ENCODE assay signal across 11 cellular contexts in the genomic region with DNA sequence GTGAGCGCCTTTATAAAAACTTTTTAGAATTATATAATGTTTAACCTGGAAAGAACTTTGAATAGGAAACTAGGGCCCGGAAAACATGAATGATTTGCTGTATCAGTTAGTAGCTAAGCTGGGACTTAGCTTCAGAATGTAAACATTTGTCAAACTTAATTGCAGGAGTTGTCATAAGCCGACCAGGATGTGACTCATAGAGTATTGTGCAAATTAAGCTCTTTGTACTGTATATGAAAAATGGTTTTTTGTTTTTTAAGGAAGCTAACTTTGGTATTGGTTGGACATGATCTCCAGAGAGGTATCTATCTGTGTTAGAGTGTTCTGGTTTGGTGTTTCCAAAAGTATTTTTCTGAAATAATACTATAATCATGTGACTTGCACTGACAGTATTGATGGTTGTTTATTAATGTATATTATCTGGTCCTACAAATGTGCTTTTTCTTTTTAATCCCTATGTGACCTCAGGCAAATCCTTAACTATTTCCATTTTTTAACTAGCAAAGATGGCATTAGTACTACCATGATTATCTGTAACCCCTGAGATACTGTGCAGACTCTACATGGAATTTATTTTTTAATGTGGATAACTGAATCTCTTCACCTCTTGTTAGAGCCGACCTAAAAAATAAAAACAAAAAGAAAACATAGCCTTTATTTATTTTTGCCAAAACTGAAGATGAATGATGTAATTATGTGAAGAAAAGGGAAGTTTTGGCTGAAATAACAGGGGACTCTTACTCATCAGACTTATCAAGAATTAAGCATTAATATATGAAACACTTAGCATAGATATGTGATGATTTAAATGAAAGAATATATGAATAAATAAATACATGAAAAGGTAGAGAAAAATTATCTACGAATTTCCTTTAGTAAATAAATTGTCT. TPM values are rescaled to one million over a fixed set of nuclear protein-coding genes. Genes with fewer than 3 reads are reported as not detected.
DNase-seq lines count a peak whose midpoint lies in the region; ATAC-seq, FAIRE-seq and TF ChIP-seq lines count a peak whose summit lies in the region.
"Had no signal": no experiment of that assay in that cellular context is flagged by ENCODE, and none has a peak within 500 bp of the region (broad histone marks: within the 10 kb centered on the region; RNA-seq: fewer than 3 reads in every experiment).

No MANE protein-coding gene starts in this region.

- H2AFZ ChIP-seq in HepG2 (ENCODE audit: low read length), result no peak overlapping the region

- H3K9ac ChIP-seq in adipocyte (ENCODE audit: low read length) (peak overlapping the region; percentile 2), HepG2 (ENCODE audit: insufficient read depth, low read depth, low read length) (no peak overlapping the region; the same call in 1 of the 2 replicates)

- peaks cover 20% of the 10 kb centered on the region for H3K79me2 ChIP-seq in HepG2 (ENCODE audit: insufficient read depth, low read length)

- no TSS peak for BruUV-seq in HepG2 (replicated peaks; lab: Mats Ljungman, UMichigan)

- WGBS in HepG2 (ENCODE audit: low lambda C conversion rate), result 47% methylated on average over 5 of the region's 5 CpGs

- peaks cover 17% of the 10 kb centered on the region for H3K4me1 ChIP-seq in adipocyte (ENCODE audit: control insufficient read depth, insufficient read depth, low read length)
- peaks cover 30% of the 10 kb centered on the region for H3K4me1 ChIP-seq in HepG2 (ENCODE audit: insufficient read depth, low read length)

- H3K4me2 ChIP-seq in HepG2 (ENCODE audit: low read depth, low read length), result peak overlapping the region; percentile 33; the same call in 1 of the 2 replicates

- H3K4me3 ChIP-seq in AG09309 (ENCODE audit: control insufficient read depth, low read depth, low read length) (no peak overlapping the region), adipocyte (ENCODE audit: low read length) (peak overlapping the region; percentile 12), HepG2 (replicated peaks in 1 of 3; ENCODE audit: insufficient read depth in 1 of 3, low read depth in 2 of 3, low read length in 3 of 3) (no peak overlapping the region; a peak in 1 of 6 replicates)

- POLR2A ChIA-PET in HepG2 (lab: Yijun Ruan, JAX), result interaction anchor here (0.7 to 1.9 kb wide), 11 partner anchors 10 to 284 kb away, joined by 3 to 11 read pairs (median 3); a partner anchor contains a TSS

- H4K20me1 ChIP-seq in HepG2 (ENCODE audit: insufficient read depth, low read length), result no peaks in the 10 kb centered on the region

- H3K9me3 ChIP-seq in adipocyte (ENCODE audit: control insufficient read depth, low read length) (no peaks in the 10 kb centered on the region), HepG2 (ENCODE audit: low read length) (no peaks in the 10 kb centered on the region)

- no peak for FAIRE-seq in HepG2 (lab: Jason Lieb, UNC)

- in situ Hi-C loops in HepG2 (cut with HindIII; ENCODE audit: extremely low pct_ligation_motif_present, low pct_unique_long_range_greater_than_20kb), result no loop called here

- TF ChIP-seq CTCF in AG09309 (IDR thresholded peaks at IDR 0.05; ENCODE audit: control insufficient read depth, insufficient read depth, low read depth, low read length, missing control alignments) (no peak), HepG2 (CRISPR knock-in tag; IDR thresholded peaks at IDR 0.05) (no peak)

- H3K27me3 ChIP-seq in adipocyte (replicated peaks; ENCODE audit: control insufficient read depth, insufficient read depth, low read length), result no peaks in the 10 kb centered on the region
- no peaks in the 10 kb centered on the region for H3K27me3 ChIP-seq in HepG2 (ENCODE audit: control insufficient read depth in 1 of 2, insufficient read depth in 2 of 2, low read length in 2 of 2)

- H3K36me3 ChIP-seq in adipocyte (ENCODE audit: control insufficient read depth, insufficient read depth, low read length, severe bottlenecking), result no peaks in the 10 kb centered on the region
- H3K36me3 ChIP-seq in HepG2 (replicated peaks in 1 of 2; ENCODE audit: control insufficient read depth in 1 of 2, insufficient read depth in 2 of 2, low read length in 2 of 2), result peaks cover 2 to 23% of the 10 kb centered on the region in 2 experiments; a peak in 3 of 5 replicates

- DNase-seq in AG09309 (ENCODE audit: low read depth), result peak; percentile 23
- peak; percentile 62 for DNase-seq in HS-5 (ENCODE audit: low read depth)
- peak; percentile 79 for DNase-seq in adipocyte (ENCODE audit: low read depth)
- peak; percentile 80 for DNase-seq in HepG2 (ENCODE audit: low spot score)
- DNase-seq in effector CD4-positive, alpha-beta T cell, result no peak
- DNase-seq in effector CD8-positive, alpha-beta T cell (lab: John Stamatoyannopoulos, UW), result no peak
- DNase-seq in NCI-H146 treated with DMSO at 0.1 percent for 48 hours (lab: John Stamatoyannopoulos, UW; ENCODE audit: unreplicated experiment), result no peak
- no peak for DNase-seq in NCI-H526 (lab: John Stamatoyannopoulos, UW)
- DNase-seq: activated effector memory CD4-positive, alpha-beta T cell treated with anti-CD3 and anti-CD28 coated beads, Interleukin-2, amount 50 U/mL, for 16 hours; midbrain; NCI-H526 treated with DMSO at 0.1 percent for 48 hours had no signal

- intact Hi-C loops in HepG2 (cut with micrococcal nuclease; ENCODE audit: unreplicated experiment), result no loop called here

- TF ChIP-seq POLR2A in HepG2 (IDR thresholded peaks at IDR 0.05; ENCODE audit: insufficient read depth in 1 of 2, low read depth in 2 of 2, low read length in 2 of 2), result no peak

- no peak for TF ChIP-seq RAD21 in HepG2 (CRISPR knock-in tag; IDR thresholded peaks at IDR 0.05)

- peak in 1 of 2 experiments; percentile 80; a peak in 2 of 4 replicates for TF ChIP-seq EP300 in HepG2 (IDR thresholded peaks at IDR 0.05; ENCODE audit: low read depth in 2 of 2, low read length in 2 of 2)
- TF ChIP-seq EP300 in HepG2 (CRISPR knock-in tag; IDR thresholded peaks at IDR 0.05; ENCODE audit: borderline replicate concordance), result peak; percentile 67; the same call in 1 of the 2 replicates

- H3K27ac ChIP-seq in HepG2 (ENCODE audit: extremely low read length, insufficient read depth, low read length), result peak overlapping the region; percentile 56

- CTCF ChIA-PET in HepG2 (lab: Yijun Ruan, JAX; ENCODE audit: low intra/inter-chr PET ratio, low total read pairs), result no interaction called here

- peak; percentile 81 for ATAC-seq in HepG2

RNA-seq across cellular contexts. Expression of a gene that starts 11.7 kb away (rescaled TPM):
- total RNA-seq in HepG2 (2016; rRNA removed; fragmentation: Illumina TruSeq; extraction: Trizol), result 39.1 and 43.9 TPM in 2 replicates
- total RNA-seq in HepG2 (2016; cell fraction: cytosol; rRNA removed; fragmentation: Illumina TruSeq; extraction: Trizol; ENCODE audit: low read depth), result 5.4 and 7.7 TPM in 2 replicates
- total RNA-seq in HepG2 (2016; cell fraction: insoluble cytoplasmic fraction; rRNA removed; fragmentation: Illumina TruSeq; extraction: Trizol), result 43.3 and 45.3 TPM in 2 replicates
- total RNA-seq in HepG2 (2016; cell fraction: membrane; rRNA removed; fragmentation: Illumina TruSeq; extraction: Trizol), result 15.9 and 17.6 TPM in 2 replicates
- 32.7 and 48.1 TPM in 2 replicates for total RNA-seq in HepG2 (2016; cell fraction: nucleus; rRNA removed; fragmentation: Illumina TruSeq; extraction: Trizol)
- polyA plus RNA-seq in HepG2 (2011; rRNA removed), result 16.0 and 19.0 TPM in 2 replicates
- polyA plus RNA-seq in HepG2 (2011; cell fraction: cytosol; rRNA removed), result 4.0 and 10.3 TPM in 2 replicates
- polyA plus RNA-seq in HepG2 (2011; cell fraction: nucleus; rRNA removed), result 3.5 and 4.7 TPM in 2 replicates
- 59.3 and 77.8 TPM in 2 replicates for polyA plus RNA-seq in HepG2 (2012)
- polyA plus RNA-seq in HepG2 (2016; cell fraction: cytosol; fragmentation: Illumina TruSeq; extraction: Trizol; ENCODE audit: low read depth), result 5.9 and 9.7 TPM in 2 replicates
- 34.4 and 43.8 TPM in 2 replicates for polyA plus RNA-seq in HepG2 (2016; cell fraction: insoluble cytoplasmic fraction; fragmentation: Illumina TruSeq; extraction: Trizol; ENCODE audit: low read depth)
- 10.6 and 14.6 TPM in 2 replicates for polyA plus RNA-seq in HepG2 (2016; cell fraction: membrane; fragmentation: Illumina TruSeq; extraction: Trizol; ENCODE audit: low read depth)
- 37.2 and 38.4 TPM in 2 replicates for polyA plus RNA-seq in HepG2 (2016; cell fraction: nucleus; fragmentation: Illumina TruSeq; extraction: Trizol; ENCODE audit: insufficient read depth, low read depth)
- 3.9 and 4.0 TPM in 2 replicates for polyA minus RNA-seq in HepG2 (2011; rRNA and poly(A)+ RNA removed; ENCODE audit: low replicate concordance)
- polyA minus RNA-seq in HepG2 (2011; cell fraction: cytosol; rRNA and poly(A)+ RNA removed), result 10.0 and 20.0 TPM in 2 replicates
- polyA minus RNA-seq in HepG2 (2011; cell fraction: nucleus; rRNA and poly(A)+ RNA removed), result 21.8 and 32.4 TPM in 2 replicates

RNA-seq across cellular contexts. Expression of a gene that starts 24.7 kb away (rescaled TPM):
- 0.06 and 0.15 TPM in 2 replicates for total RNA-seq in HepG2 (2016; rRNA removed; fragmentation: Illumina TruSeq; extraction: Trizol)
- not detected in 2 replicates for total RNA-seq in HepG2 (2016; cell fraction: cytosol; rRNA removed; fragmentation: Illumina TruSeq; extraction: Trizol; ENCODE audit: low read depth)
- total RNA-seq in HepG2 (2016; cell fraction: insoluble cytoplasmic fraction; rRNA removed; fragmentation: Illumina TruSeq; extraction: Trizol), result 0.11 TPM in 1 of 2 replicates, not detected in the other
- total RNA-seq in HepG2 (2016; cell fraction: membrane; rRNA removed; fragmentation: Illumina TruSeq; extraction: Trizol), result 0.03 TPM in 1 of 2 replicates, not detected in the other
- total RNA-seq in HepG2 (2016; cell fraction: nucleus; rRNA removed; fragmentation: Illumina TruSeq; extraction: Trizol), result 0.19 TPM in 1 of 2 replicates, not detected in the other
- polyA plus RNA-seq in HepG2 (2011; rRNA removed), result 0.29 and 0.34 TPM in 2 replicates
- polyA plus RNA-seq in HepG2 (2011; cell fraction: cytosol; rRNA removed), result 0.17 and 0.32 TPM in 2 replicates
- 0.31 and 0.32 TPM in 2 replicates for polyA plus RNA-seq in HepG2 (2011; cell fraction: nucleus; rRNA removed)
- polyA plus RNA-seq in HepG2 (2012), result 0.49 and 1.3 TPM in 2 replicates
- not detected in 2 replicates for polyA plus RNA-seq in HepG2 (2016; cell fraction: cytosol; fragmentation: Illumina TruSeq; extraction: Trizol; ENCODE audit: low read depth)
- 0.09 TPM in 1 of 2 replicates, not detected in the other for polyA plus RNA-seq in HepG2 (2016; cell fraction: insoluble cytoplasmic fraction; fragmentation: Illumina TruSeq; extraction: Trizol; ENCODE audit: low read depth)
- polyA plus RNA-seq in HepG2 (2016; cell fraction: membrane; fragmentation: Illumina TruSeq; extraction: Trizol; ENCODE audit: low read depth), result not detected in 2 replicates
- polyA plus RNA-seq in HepG2 (2016; cell fraction: nucleus; fragmentation: Illumina TruSeq; extraction: Trizol; ENCODE audit: insufficient read depth, low read depth), result 0.23 TPM in 1 of 2 replicates, not detected in the other
- 0.05 and 0.06 TPM in 2 replicates for polyA minus RNA-seq in HepG2 (2011; rRNA and poly(A)+ RNA removed; ENCODE audit: low replicate concordance)
- 0.20 and 0.53 TPM in 2 replicates for polyA minus RNA-seq in HepG2 (2011; cell fraction: cytosol; rRNA and poly(A)+ RNA removed)
- 0.64 and 1.1 TPM in 2 replicates for polyA minus RNA-seq in HepG2 (2011; cell fraction: nucleus; rRNA and poly(A)+ RNA removed)

Comparison
In these comparisons a context has a peak if more than half of its experiments do, and no peak if none do; other contexts are left out.
1. DNase-seq: peak in AG09309 (single experiment), HS-5 (single experiment), adipocyte (single experiment) and HepG2 (single experiment); none in effector CD4-positive, alpha-beta T cell (single experiment), effector CD8-positive, alpha-beta T cell (single experiment), NCI-H146 treated with DMSO at 0.1 percent for 48 hours (single experiment) and NCI-H526 (0 of 2).